Comparison of ENCODE assay signal across 10 cellular contexts in genomic region chr2:207796585-207797350, GRCh38. TPM values are rescaled to one million over a fixed set of nuclear protein-coding genes. Genes with fewer than 3 reads are reported as not detected.
DNase-seq lines count a peak whose midpoint lies in the region; ATAC-seq and TF ChIP-seq lines count a peak whose summit lies in the region.
"Had no signal": no experiment of that assay in that cellular context is flagged by ENCODE, and none has a peak within 500 bp of the region (broad histone marks: within the 10 kb centered on the region; RNA-seq: fewer than 3 reads in every experiment).

No MANE protein-coding gene starts in this region.

- H3K4me3 ChIP-seq in HUES6 (ENCODE audit: low read depth, low read length) (no peak overlapping the region), cardiac muscle cell (no peak overlapping the region)
- H3K4me3 ChIP-seq: GM23248 had no signal

- no peaks in the 10 kb centered on the region for H3K27me3 ChIP-seq in HUES6 (ENCODE audit: control insufficient read depth, insufficient read depth, low read length)
- no peaks in the 10 kb centered on the region for H3K27me3 ChIP-seq in cardiac muscle cell

- H3K9me3 ChIP-seq in HUES6 (ENCODE audit: control insufficient read depth, insufficient read depth, low read depth, low read length) (no peaks in the 10 kb centered on the region), cardiac muscle cell (ENCODE audit: low read depth) (no peaks in the 10 kb centered on the region)

- no peaks in the 10 kb centered on the region for H3K36me3 Mint-ChIP-seq in activated T-cell treated with anti-CD3 and anti-CD28 coated beads, Interleukin-2, amount 50 U/mL, for 4 hours (ENCODE audit: insufficient read depth)

- peak overlapping the region; percentile 75 for H3K27ac ChIP-seq in HUES6 (ENCODE audit: low read depth, low read length)
- peak overlapping the region; percentile 82 for H3K27ac ChIP-seq in cardiac muscle cell
- H3K27ac ChIP-seq: GM23248, KMS-11 had no signal

- no peak overlapping the region for H3K4me3 Mint-ChIP-seq in activated T-cell treated with anti-CD3 and anti-CD28 coated beads, Interleukin-2, amount 50 U/mL, for 4 hours

- H3K9me3 Mint-ChIP-seq in activated T-cell treated with anti-CD3 and anti-CD28 coated beads, Interleukin-2, amount 50 U/mL, for 4 hours = no peaks in the 10 kb centered on the region

- no peak for ATAC-seq in activated T-cell treated with anti-CD3 and anti-CD28 coated beads, Interleukin-2, amount 50 U/mL, for 4 hours
- no peak for ATAC-seq in HG02870 (IDR thresholded peaks at IDR 0.05; ENCODE audit: unreplicated experiment)

- no peaks in the 10 kb centered on the region for H3K4me1 Mint-ChIP-seq in activated T-cell treated with anti-CD3 and anti-CD28 coated beads, Interleukin-2, amount 50 U/mL, for 4 hours (ENCODE audit: low read depth)

- peaks cover 8% of the 10 kb centered on the region for H3K27me3 Mint-ChIP-seq in activated T-cell treated with anti-CD3 and anti-CD28 coated beads, Interleukin-2, amount 50 U/mL, for 4 hours (ENCODE audit: low read depth)

- peaks cover 30% of the 10 kb centered on the region for H3K4me1 ChIP-seq in HUES6 (ENCODE audit: control insufficient read depth, insufficient read depth, low read length)
- peaks cover 10% of the 10 kb centered on the region for H3K4me1 ChIP-seq in cardiac muscle cell (ENCODE audit: low read depth)

- peak; percentile 97 for DNase-seq in NCI-H748 (lab: John Stamatoyannopoulos, UW; ENCODE audit: unreplicated experiment)
- peak; percentile 25 to 56 for DNase-seq in cardiac muscle cell (ENCODE audit: low read depth in 1 of 2, low spot score in 1 of 2)
- peak; percentile 89 for DNase-seq in renal cortical epithelial cell (ENCODE audit: low read depth)
- DNase-seq in inferior parietal cortex (ENCODE audit: extremely low spot score) = no peak
- DNase-seq in activated T-cell treated with anti-CD3 and anti-CD28 coated beads, Interleukin-2, amount 50 U/mL, for 4 hours = no peak
- no peak for DNase-seq in nucleus accumbens (lab: John Stamatoyannopoulos, UW)
- DNase-seq: GM23248 had no signal

- no peak for TF ChIP-seq CTCF in cardiac muscle cell (IDR thresholded peaks at IDR 0.05; ENCODE audit: low read depth, low read length)

- peak overlapping the region; percentile 60 for H3K9ac ChIP-seq in HUES6 (ENCODE audit: low read length)
- H3K9ac ChIP-seq: GM23248, KMS-11 had no signal

- H3K36me3 ChIP-seq in HUES6 (ENCODE audit: control insufficient read depth, insufficient read depth, low read length) = no peaks in the 10 kb centered on the region
- no peaks in the 10 kb centered on the region for H3K36me3 ChIP-seq in cardiac muscle cell

RNA-seq across cellular contexts. Expression of gene FZD5, which starts 27.1 kb away (rescaled TPM):
- total RNA-seq in cardiac muscle cell (5.1 and 10.1 TPM in 2 replicates), renal cortical epithelial cell (7.8 and 15.4 TPM in 2 replicates)
- 1.6 and 3.6 TPM in 2 replicates for polyA plus RNA-seq in cardiac muscle cell
- total RNA-seq in activated T-cell treated with anti-CD3 and anti-CD28 coated beads, Interleukin-2, amount 50 U/mL, for 4 hours = under 1 TPM; 0.56 to 0.79 (median 0.71) TPM

Comparison
In these comparisons a context has a peak if more than half of its experiments do, and no peak if none do; other contexts are left out.
1. DNase-seq: peak in NCI-H748 (single experiment), cardiac muscle cell (2 of 2) and renal cortical epithelial cell (single experiment); none in inferior parietal cortex (single experiment), activated T-cell treated with anti-CD3 and anti-CD28 coated beads, Interleukin-2, amount 50 U/mL, for 4 hours (single experiment) and nucleus accumbens (0 of 56).